19 cellular contexts compared by ENCODE assay signal in the genomic region with DNA sequence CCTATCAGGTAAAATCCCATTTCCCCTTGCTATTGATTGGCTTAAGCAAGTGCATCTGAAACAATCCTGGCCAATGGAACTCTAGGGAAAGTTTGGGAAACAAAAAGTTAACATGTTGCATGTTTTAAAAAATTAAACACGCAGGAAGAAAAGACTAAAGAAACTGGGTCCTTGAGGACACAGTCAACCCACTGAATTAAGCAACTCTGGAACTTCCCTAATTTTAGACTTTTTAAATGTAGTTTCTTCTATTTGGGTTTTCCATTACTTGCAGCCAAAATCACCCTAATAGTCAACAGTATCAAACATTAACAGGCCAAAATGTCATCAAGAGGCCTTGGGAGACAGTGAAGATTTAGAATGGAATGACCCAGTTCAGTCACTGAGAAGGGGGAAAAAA. TPM values are rescaled to one million over a fixed set of nuclear protein-coding genes. Genes with fewer than 3 reads are reported as not detected.
A peak's percentile ranks its signal among the peaks of the same experiment; 100 is the strongest.
DNase-seq lines count a peak whose midpoint lies in the region; ATAC-seq and TF ChIP-seq lines count a peak whose summit lies in the region.
"Had no signal": no experiment of that assay in that cellular context is flagged by ENCODE, and none has a peak within 500 bp of the region (broad histone marks: within the 10 kb centered on the region; RNA-seq: fewer than 3 reads in every experiment).

No MANE protein-coding gene starts in this region.

- POLR2A ChIA-PET in MCF 10A (lab: Yijun Ruan, JAX): interaction anchor here (0.6 to 0.9 kb wide), 2 partner anchors 19 to 26 kb away, joined by 3 read pairs; no protein-coding TSS in a partner anchor

- WGBS in mammary epithelial cell (ENCODE audit: low coverage, missing lambda C conversion rate): 90% methylated on average over 1 of the region's 1 CpG

- peak overlapping the region; percentile 6 for H3K27ac Mint-ChIP-seq in MCF 10A (ENCODE audit: low read depth, unreplicated experiment)

- DNase-seq in MCF 10A (ENCODE audit: unreplicated experiment): no peak
- no peak for DNase-seq in mammary epithelial cell
- DNase-seq in MV-4-11 (lab: John Stamatoyannopoulos, UW): peak; percentile 57
- peak; percentile 23 for DNase-seq in SKM-1 treated with dmso at 0.1 percent for 144 hours (lab: John Stamatoyannopoulos, UW; ENCODE audit: unreplicated experiment)
- DNase-seq in pons (ENCODE audit: low spot score): peak; percentile 22
- no peak for DNase-seq in NCI-H226
- DNase-seq: DMS 273 treated with DMSO at 0.1 percent for 48 hours, GDM1, MM.1S, NCI-H1417 treated with DMSO at 0.1 percent for 48 hours, NCI-H2029 treated with DMSO at 0.1 percent for 48 hours, NCI-H510A treated with DMSO at 0.1 percent for 48 hours, PC-9, T-cell had no signal

- no peaks in the 10 kb centered on the region for H3K9me3 Mint-ChIP-seq in MCF 10A (ENCODE audit: unreplicated experiment)
- H3K9me3 Mint-ChIP-seq: T-cell had no signal

- H3K9ac ChIP-seq in mammary epithelial cell (ENCODE audit: insufficient read depth, low read length): no peak overlapping the region
- H3K9ac ChIP-seq: BLaER1, KMS-11 had no signal

- H3K9me3 ChIP-seq in mammary epithelial cell (replicated peaks; ENCODE audit: insufficient read depth, low read length): no peaks in the 10 kb centered on the region

- no peak overlapping the region for H3K4me3 Mint-ChIP-seq in MCF 10A (ENCODE audit: unreplicated experiment)
- H3K4me3 Mint-ChIP-seq: T-cell had no signal

- CTCF ChIA-PET in MCF 10A (lab: Yijun Ruan, JAX): interaction anchor here (0.7 kb wide), 1 partner anchor 24 kb away, joined by 3 read pairs; no protein-coding TSS in a partner anchor
- CTCF ChIA-PET in mammary epithelial cell (lab: Charles Lee; ENCODE audit: low non-redundant PET): no interaction called here

- H3K27ac ChIP-seq in mammary epithelial cell (ENCODE audit: insufficient read depth, low read depth, low read length): no peak overlapping the region
- H3K27ac ChIP-seq: BLaER1, KMS-11, PC-9 had no signal

- H2AFZ ChIP-seq in mammary epithelial cell (ENCODE audit: low read depth, low read length): no peak overlapping the region
- H2AFZ ChIP-seq: PC-9 had no signal

- ATAC-seq in GM21367 (IDR thresholded peaks at IDR 0.05; ENCODE audit: unreplicated experiment): no peak
- no peak for ATAC-seq in GM21737 (IDR thresholded peaks at IDR 0.05; ENCODE audit: unreplicated experiment)
- ATAC-seq: HepG2, T-cell had no signal

- TF ChIP-seq CTCF in MCF 10A (IDR thresholded peaks at IDR 0.05; ENCODE audit: unreplicated experiment) (no peak), mammary epithelial cell (conservative IDR thresholded peaks at IDR 0.05 in 1 of 2, IDR thresholded peaks at IDR 0.05 in 1 of 2; ENCODE audit: extremely low read depth in 1 of 2, insufficient read depth in 1 of 2, low read depth in 1 of 2, low read length in 2 of 2) (no peak)

- no peaks in the 10 kb centered on the region for H3K36me3 Mint-ChIP-seq in MCF 10A (ENCODE audit: insufficient read depth, unreplicated experiment)

- H3K4me1 Mint-ChIP-seq in MCF 10A (ENCODE audit: insufficient read depth, unreplicated experiment): peaks cover 26% of the 10 kb centered on the region

- BruUV-seq in MCF 10A (replicated peaks; lab: Mats Ljungman, UMichigan) (no TSS peak), mammary epithelial cell (replicated peaks; lab: Mats Ljungman, UMichigan) (no TSS peak)

- dilution Hi-C loops in mammary epithelial cell (cut with HindIII; ENCODE audit: low sequenced_read_pairs): no loop called here

- H3K36me3 ChIP-seq in mammary epithelial cell (ENCODE audit: insufficient read depth, low read length): no peaks in the 10 kb centered on the region

- no peaks in the 10 kb centered on the region for H3K27me3 Mint-ChIP-seq in MCF 10A (ENCODE audit: insufficient read depth, unreplicated experiment)
- H3K27me3 Mint-ChIP-seq: T-cell had no signal

- in situ Hi-C loops in mammary epithelial cell (cut with MboI; ENCODE audit: low sequenced_read_pairs in 2 of 2): no loop called here

- no peaks in the 10 kb centered on the region for H4K20me1 ChIP-seq in mammary epithelial cell (ENCODE audit: insufficient read depth, low read length)

- no peak overlapping the region for H3K4me3 ChIP-seq in mammary epithelial cell (replicated peaks in 1 of 3; ENCODE audit: insufficient read depth in 1 of 3, low read depth in 2 of 3, low read length in 3 of 3)
- H3K4me3 ChIP-seq: BLaER1, PC-9 had no signal

- H3K4me1 ChIP-seq in mammary epithelial cell (ENCODE audit: insufficient read depth, low read length): peaks cover 13% of the 10 kb centered on the region

- no peaks in the 10 kb centered on the region for H3K27me3 ChIP-seq in mammary epithelial cell (ENCODE audit: insufficient read depth, low read length)
- H3K27me3 ChIP-seq: BLaER1 had no signal

- H3K79me2 ChIP-seq in mammary epithelial cell (ENCODE audit: insufficient read depth, low read length): peaks cover 97% of the 10 kb centered on the region

- no peak overlapping the region for H3K4me2 ChIP-seq in mammary epithelial cell (ENCODE audit: insufficient read depth, low read depth, low read length)
- H3K4me2 ChIP-seq: BLaER1, KMS-11, PC-9 had no signal

- intact Hi-C loops in MCF 10A (cut with micrococcal nuclease) (no loop called here), mammary epithelial cell (cut with micrococcal nuclease) (loop anchor here (5.0 kb wide), 1 partner anchor 33 kb away; no protein-coding TSS in a partner anchor)

RNA-seq across cellular contexts. Expression of gene OSBPL3, which starts 40.6 kb away (rescaled TPM):
- total RNA-seq in MCF 10A (2022) (33.8 and 35.7 TPM in 2 replicates), mammary epithelial cell (10 to 100 TPM; 42.7 to 64.8 TPM)
- 22.9 TPM for polyA plus RNA-seq in mammary epithelial cell
- polyA minus RNA-seq in mammary epithelial cell: 26.3 TPM

Comparison
In these comparisons a context has a peak if more than half of its experiments do, and no peak if none do; other contexts are left out.
1. DNase-seq: peak in MV-4-11 (single experiment), SKM-1 treated with dmso at 0.1 percent for 144 hours (single experiment) and pons (single experiment); none in MCF 10A (single experiment), mammary epithelial cell (single experiment) and NCI-H226 (single experiment).